Comparison of ENCODE assay signal across 8 cellular contexts in genomic region chr19:57191141-57192063, GRCh38. TPM values are rescaled to one million over a fixed set of nuclear protein-coding genes. Genes with fewer than 3 reads are reported as not detected.
A peak's percentile ranks its signal among the peaks of the same experiment; 100 is the strongest.
DNase-seq lines count a peak whose midpoint lies in the region; ATAC-seq and TF ChIP-seq lines count a peak whose summit lies in the region.

Gene ZNF264, plus strand, starts transcription at chr19:57191500. Its CDS starts 414 bp downstream, at chr19:57191914.

- peaks cover 12% of the 10 kb centered on the region for H3K4me1 Mint-ChIP-seq in T-helper 17 cell
- peaks cover 13% of the 10 kb centered on the region for H3K4me1 Mint-ChIP-seq in progenitor cell of endocrine pancreas (ENCODE audit: low read depth)

- H3K27me3 Mint-ChIP-seq in T-helper 17 cell = peaks cover 5% of the 10 kb centered on the region
- peaks cover 9% of the 10 kb centered on the region for H3K27me3 Mint-ChIP-seq in progenitor cell of endocrine pancreas

- H3K9me3 Mint-ChIP-seq in progenitor cell of endocrine pancreas (ENCODE audit: low read depth) = peaks cover 23% of the 10 kb centered on the region

- H3K27ac Mint-ChIP-seq in T-helper 17 cell (peak within 1 kb of the TSS; percentile 91), progenitor cell of endocrine pancreas (peak within 1 kb of the TSS; percentile 96)

- H3K9me3 ChIP-seq in T-helper 17 cell (ENCODE audit: control insufficient read depth, low read length, poor library complexity, severe bottlenecking) (peaks cover 3% of the 10 kb centered on the region), upper lobe of right lung (no peaks in the 10 kb centered on the region)

- H3K27me3 ChIP-seq in upper lobe of right lung = no peaks in the 10 kb centered on the region

- H3K4me3 ChIP-seq in upper lobe of right lung = peak within 1 kb of the TSS; percentile 90

- peak; percentile 93 for DNase-seq in GM10266 (ENCODE audit: extremely low spot score)
- DNase-seq in NCI-H1105 treated with DMSO at 0.1 percent for 48 hours (lab: John Stamatoyannopoulos, UW) = peak; percentile 86
- DNase-seq in T-helper 17 cell = peak; percentile 77 to 81 (median 78)
- peak; percentile 25 to 92 (median 77) for DNase-seq in amygdala (lab: John Stamatoyannopoulos, UW)
- peak; percentile 97 for DNase-seq in left ventricle myocardium superior
- DNase-seq in progenitor cell of endocrine pancreas (ENCODE audit: low spot score, unreplicated experiment) = peak; percentile 70
- peak; percentile 97 for DNase-seq in upper lobe of right lung

- ATAC-seq in HG02588 (IDR thresholded peaks at IDR 0.05; ENCODE audit: unreplicated experiment) = peak; percentile 95
- peak; percentile 97 for ATAC-seq in T-helper 17 cell
- peak; percentile 99 for ATAC-seq in left ventricle myocardium superior
- peak; percentile 99 for ATAC-seq in upper lobe of right lung

- H3K4me1 ChIP-seq in upper lobe of right lung = peaks cover 22% of the 10 kb centered on the region

- H3K36me3 Mint-ChIP-seq in T-helper 17 cell (ENCODE audit: low read depth) (peaks cover 2% of the 10 kb centered on the region), progenitor cell of endocrine pancreas (ENCODE audit: insufficient read depth) (peaks cover 38% of the 10 kb centered on the region)

- peak; percentile 30 for TF ChIP-seq CTCF in GM10266 (IDR thresholded peaks at IDR 0.05; ENCODE audit: control insufficient read depth, insufficient read depth, low read depth, missing control alignments)
- peak; percentile 30 for TF ChIP-seq CTCF in progenitor cell of endocrine pancreas (IDR thresholded peaks at IDR 0.05; ENCODE audit: unreplicated experiment)
- TF ChIP-seq CTCF in upper lobe of right lung (IDR thresholded peaks at IDR 0.05) = no peak

- H3K4me3 Mint-ChIP-seq in T-helper 17 cell = peak within 1 kb of the TSS; percentile 87
- H3K4me3 Mint-ChIP-seq in progenitor cell of endocrine pancreas (ENCODE audit: low read depth) = peak within 1 kb of the TSS; percentile 85

- intact Hi-C loops in left ventricle myocardium superior (cut with micrococcal nuclease) (no loop called here), upper lobe of right lung (cut with DNase I) (no loop called here)

- peaks cover 34% of the 10 kb centered on the region for H3K36me3 ChIP-seq in upper lobe of right lung

- peak within 1 kb of the TSS; percentile 94 for H3K27ac ChIP-seq in upper lobe of right lung

RNA-seq across cellular contexts. Expression of gene ZNF264, which starts in this region (rescaled TPM):
- 10 to 100 TPM; 41.1 to 43.8 TPM for total RNA-seq in T-helper 17 cell
- total RNA-seq in left ventricle myocardium superior = 19.4 TPM
- total RNA-seq in progenitor cell of endocrine pancreas = 35.7 and 40.2 TPM in 2 replicates
- total RNA-seq in upper lobe of right lung = 36.1 TPM

Comparison
In these comparisons a context has a peak if more than half of its experiments do, and no peak if none do; other contexts are left out.
1. Peak in every context shown above with its lines: DNase-seq, ATAC-seq, H3K4me3 ChIP-seq and H3K27ac ChIP-seq.